Comparison of ENCODE assay signal across 9 cellular contexts in the genomic region with DNA sequence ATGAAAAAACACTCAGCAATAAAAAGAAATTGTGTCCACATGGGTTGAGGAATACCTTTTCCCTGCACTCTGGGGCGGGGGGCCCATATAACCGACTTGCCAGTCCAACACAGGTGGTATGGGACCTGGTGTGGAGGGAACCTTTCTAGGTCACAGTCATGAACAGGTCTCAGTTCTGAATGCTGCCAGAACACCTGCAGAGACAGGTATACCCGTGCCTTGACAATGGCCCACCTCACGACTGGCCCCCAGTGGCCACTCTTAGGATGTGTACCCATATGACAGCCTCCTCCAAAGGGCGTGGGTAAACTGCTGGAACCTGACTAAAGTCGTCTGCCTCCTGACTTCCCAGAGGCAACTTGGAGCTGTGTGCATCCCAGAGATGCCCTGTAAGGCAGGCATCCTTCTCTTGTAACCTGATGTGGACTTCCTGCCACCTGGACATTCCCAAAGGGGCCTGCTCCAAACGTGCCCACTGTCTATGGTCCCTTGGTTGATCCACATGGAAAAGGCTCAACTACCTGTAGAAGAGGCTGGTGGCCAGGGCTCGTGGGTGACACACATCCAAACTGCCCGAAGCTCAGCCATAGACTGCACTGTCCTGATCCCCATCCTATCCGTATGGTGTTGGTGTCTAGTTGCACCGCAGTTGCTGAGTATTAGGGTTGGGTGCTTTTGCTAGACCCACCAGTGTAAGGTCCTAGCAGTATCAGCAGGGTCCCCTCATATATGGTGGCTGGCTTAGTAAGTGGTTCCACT.
DNase-seq lines count a peak whose midpoint lies in the region; ATAC-seq and TF ChIP-seq lines count a peak whose summit lies in the region.
"Had no signal": no experiment of that assay in that cellular context is flagged by ENCODE, and none has a peak within 500 bp of the region (broad histone marks: within the 10 kb centered on the region; RNA-seq: fewer than 3 reads in every experiment).

No MANE protein-coding gene starts in this region.

- in situ Hi-C loops in SK-MEL-5 (cut with HindIII; ENCODE audit: low pct_unique_long_range_greater_than_20kb, low sequenced_read_pairs) = no loop called here

- no peaks in the 10 kb centered on the region for H3K36me3 ChIP-seq in left ventricle myocardium inferior
- H3K36me3 ChIP-seq in heart right ventricle = no peaks in the 10 kb centered on the region
- H3K36me3 ChIP-seq in vagina = no peaks in the 10 kb centered on the region

- H3K27ac ChIP-seq in left ventricle myocardium inferior (replicated peaks) = no peak overlapping the region
- no peak overlapping the region for H3K27ac ChIP-seq in heart right ventricle
- no peak overlapping the region for H3K27ac ChIP-seq in vagina

- TF ChIP-seq CTCF in left ventricle myocardium inferior (IDR thresholded peaks at IDR 0.05; ENCODE audit: borderline replicate concordance) = no peak
- peak in 1 of 9 donors; percentile 32 for TF ChIP-seq CTCF in heart right ventricle (IDR thresholded peaks at IDR 0.05)
- no peak for TF ChIP-seq CTCF in vagina (IDR thresholded peaks at IDR 0.05)

- no peak for TF ChIP-seq POLR2A in vagina (IDR thresholded peaks at IDR 0.05)

- WGBS in heart right ventricle, 2 donors = 42% methylated on average over 11 of the region's 11 CpGs

- peak; percentile 5 for DNase-seq in left ventricle myocardium inferior
- no peak for DNase-seq in heart right ventricle
- peak; percentile 46 for DNase-seq in SK-MEL-5 (ENCODE audit: low read depth, low spot score)
- peak; percentile 44 for DNase-seq in left lobe of liver (ENCODE audit: low spot score)
- peak; percentile 47 to 82 for DNase-seq in vagina (ENCODE audit: extremely low spot score in 2 of 2)
- DNase-seq in C1 segment of cervical spinal cord (lab: John Stamatoyannopoulos, UW) = no peak
- DNase-seq in SK-N-DZ (ENCODE audit: low spot score) = no peak
- DNase-seq: NCI-H1417 treated with DMSO at 0.1 percent for 48 hours had no signal

- H3K4me3 ChIP-seq in left ventricle myocardium inferior (no peak overlapping the region), heart right ventricle (no peak overlapping the region), vagina (no peak overlapping the region)

- peaks cover 33% of the 10 kb centered on the region for H3K27me3 ChIP-seq in left ventricle myocardium inferior (ENCODE audit: low read depth)
- peaks cover 0 to 23% (median 3%) of the 10 kb centered on the region in 7 donors for H3K27me3 ChIP-seq in heart right ventricle
- no peaks in the 10 kb centered on the region for H3K27me3 ChIP-seq in vagina

- no peak for ATAC-seq in heart right ventricle
- peak; percentile 59 for ATAC-seq in left lobe of liver
- ATAC-seq in HG02798 (IDR thresholded peaks at IDR 0.05; ENCODE audit: poor library complexity, unreplicated experiment) = no peak

- H3K9me3 ChIP-seq in left ventricle myocardium inferior (replicated peaks) = peaks cover 17% of the 10 kb centered on the region
- H3K9me3 ChIP-seq in heart right ventricle = peaks cover 0 to 14% (median 0%) of the 10 kb centered on the region in 11 donors
- H3K9me3 ChIP-seq in vagina = no peaks in the 10 kb centered on the region

- intact Hi-C loops in left ventricle myocardium inferior (cut with micrococcal nuclease) (no loop called here), heart right ventricle (cut with DNase I) (no loop called here), vagina (cut with DNase I) (no loop called here)

- H3K4me1 ChIP-seq in left ventricle myocardium inferior = no peaks in the 10 kb centered on the region
- no peaks in the 10 kb centered on the region for H3K4me1 ChIP-seq in heart right ventricle
- no peaks in the 10 kb centered on the region for H3K4me1 ChIP-seq in vagina

Comparison
In these comparisons a context has a peak if more than half of its experiments do, and no peak if none do; other contexts are left out.
1. DNase-seq: peak in left ventricle myocardium inferior (single experiment), SK-MEL-5 (single experiment), left lobe of liver (single experiment) and vagina (2 of 2); none in heart right ventricle (0 of 2), C1 segment of cervical spinal cord (0 of 14) and SK-N-DZ (single experiment).